ENCODE assay signal across 8 cellular contexts in the genomic region with DNA sequence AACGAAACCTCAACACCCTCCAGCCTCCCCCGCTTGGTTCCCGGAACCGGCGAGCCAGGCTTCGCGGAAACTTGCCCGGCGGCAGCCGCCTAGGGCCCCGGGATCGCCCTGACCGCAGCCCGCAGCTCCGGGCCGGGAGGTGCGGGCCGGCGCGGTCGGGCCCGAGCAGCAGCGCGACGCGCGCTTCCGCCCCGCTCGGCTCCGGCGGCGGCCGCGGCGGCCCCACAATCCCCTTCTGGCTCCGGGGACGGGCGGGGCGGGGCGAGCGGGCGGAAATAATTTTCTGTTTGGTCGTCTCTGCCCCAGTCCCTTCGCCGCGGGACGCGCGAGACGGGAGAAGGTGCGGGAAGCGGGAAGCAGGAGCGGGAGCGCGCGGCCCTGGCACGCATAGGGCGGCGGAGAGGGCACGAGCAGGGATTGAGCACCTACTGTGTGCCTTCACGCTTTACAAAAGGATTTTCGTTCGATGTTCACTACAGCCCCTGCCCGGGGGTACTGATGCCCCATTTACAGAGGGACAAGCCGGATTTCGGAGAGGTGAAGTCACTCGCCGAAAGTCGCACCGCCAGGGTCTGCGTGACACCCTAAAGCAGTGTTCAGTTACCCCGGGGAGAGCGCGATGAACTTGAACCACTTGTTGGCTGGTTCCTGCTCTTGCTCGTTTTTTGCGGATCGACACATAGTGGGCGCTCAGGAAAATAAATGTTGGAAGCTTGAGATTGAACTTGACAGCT. TPM values are rescaled to one million over a fixed set of nuclear protein-coding genes. Genes with fewer than 3 reads are reported as not detected.
DNase-seq lines count a peak whose midpoint lies in the region; ATAC-seq and TF ChIP-seq lines count a peak whose summit lies in the region.

No MANE protein-coding gene starts in this region.

- peak overlapping the region; percentile 100 for H3K27ac Mint-ChIP-seq in T-helper 1 cell treated with Interleukin-12 subunit alpha and Interleukin-12 subunit beta and Interleukin-4 antibody, amounts not matched to agents 30 μg/mL and 1 μg/mL, for 36 hours

- peaks cover 9% of the 10 kb centered on the region for H3K36me3 Mint-ChIP-seq in T-helper 1 cell treated with Interleukin-12 subunit alpha and Interleukin-12 subunit beta and Interleukin-4 antibody, amounts not matched to agents 30 μg/mL and 1 μg/mL, for 36 hours (ENCODE audit: low read depth)

- H3K27ac ChIP-seq in right cardiac atrium (ENCODE audit: low read length), result peak overlapping the region; percentile 98
- peak overlapping the region; percentile 98 for H3K27ac ChIP-seq in psoas muscle

- H3K4me1 ChIP-seq in right cardiac atrium (ENCODE audit: control insufficient read depth, insufficient read depth, low read length), result peaks cover 7% of the 10 kb centered on the region
- peaks cover 30% of the 10 kb centered on the region for H3K4me1 ChIP-seq in psoas muscle

- DNase-seq in DMS 273 (lab: John Stamatoyannopoulos, UW; ENCODE audit: unreplicated experiment), result peak; percentile 95
- peak; percentile 51 for DNase-seq in NCI-H1105 treated with DMSO at 0.1 percent for 48 hours (lab: John Stamatoyannopoulos, UW)
- DNase-seq in anterior cingulate cortex (lab: John Stamatoyannopoulos, UW), result peak in 56 of 58 donors; percentile 30 to 88 (median 72)
- peak; percentile 88 to 95 (median 95) for DNase-seq in right cardiac atrium
- peak; percentile 92 to 93 for DNase-seq in psoas muscle
- peak; percentile 90 for DNase-seq in ureter (ENCODE audit: low spot score)

- TF ChIP-seq CTCF in psoas muscle (IDR thresholded peaks at IDR 0.05), result no peak

- no peaks in the 10 kb centered on the region for H3K27me3 ChIP-seq in right cardiac atrium (ENCODE audit: control insufficient read depth, insufficient read depth)
- no peaks in the 10 kb centered on the region for H3K27me3 ChIP-seq in psoas muscle (ENCODE audit: insufficient read depth in 3 of 3, low read length in 2 of 3)

- no peaks in the 10 kb centered on the region for H3K27me3 Mint-ChIP-seq in T-helper 1 cell treated with Interleukin-12 subunit alpha and Interleukin-12 subunit beta and Interleukin-4 antibody, amounts not matched to agents 30 μg/mL and 1 μg/mL, for 36 hours (ENCODE audit: low read depth)

- intact Hi-C loops in right cardiac atrium (cut with DNase I), result loop anchor here in 2 of 4 donors (5.0 kb wide), 2 partner anchors 35 to 40 kb away; no protein-coding TSS in a partner anchor
- intact Hi-C loops in psoas muscle (cut with DNase I), result no loop called here

- ATAC-seq in GM21825 (IDR thresholded peaks at IDR 0.05; ENCODE audit: unreplicated experiment) (peak; percentile 27), right cardiac atrium (peak; percentile 68 to 81), psoas muscle (peak; percentile 65 to 77 (median 68))

- H3K9me3 ChIP-seq in right cardiac atrium (ENCODE audit: control insufficient read depth, low read length), result no peaks in the 10 kb centered on the region
- no peaks in the 10 kb centered on the region for H3K9me3 ChIP-seq in psoas muscle

- H3K4me1 Mint-ChIP-seq in T-helper 1 cell treated with Interleukin-12 subunit alpha and Interleukin-12 subunit beta and Interleukin-4 antibody, amounts not matched to agents 30 μg/mL and 1 μg/mL, for 36 hours (ENCODE audit: low read depth), result peaks cover 56% of the 10 kb centered on the region

- H3K9me3 Mint-ChIP-seq in T-helper 1 cell treated with Interleukin-12 subunit alpha and Interleukin-12 subunit beta and Interleukin-4 antibody, amounts not matched to agents 30 μg/mL and 1 μg/mL, for 36 hours, result no peaks in the 10 kb centered on the region

- H3K4me3 Mint-ChIP-seq in T-helper 1 cell treated with Interleukin-12 subunit alpha and Interleukin-12 subunit beta and Interleukin-4 antibody, amounts not matched to agents 30 μg/mL and 1 μg/mL, for 36 hours, result peak overlapping the region; percentile 98

- H3K36me3 ChIP-seq in psoas muscle (ENCODE audit: insufficient read depth in 1 of 2, low read depth in 1 of 2), result peaks cover 0 to 2% of the 10 kb centered on the region in 2 donors

- peak overlapping the region; percentile 97 for H3K4me3 ChIP-seq in right cardiac atrium (ENCODE audit: low read length)
- H3K4me3 ChIP-seq in psoas muscle, result peak overlapping the region; percentile 97

- WGBS in right cardiac atrium, result under 1% methylated on average over 79 of the region's 79 CpGs
- 0 to 1% (median 0%) methylated on average over 64 to 79 of the region's 79 CpGs for WGBS in psoas muscle, 3 donors

RNA-seq across cellular contexts. Expression of a gene that starts 2.7 kb away (rescaled TPM):
- total RNA-seq in right cardiac atrium (100 to 1,000 TPM in 2 of 4 donors, 10 to 100 TPM in 2; 80.7 to 108 (median 94.2) TPM), psoas muscle (100 to 1,000 TPM in 1 of 4 donors, 10 to 100 TPM in 3; 78.5 to 120 (median 84.9) TPM), ureter (209 TPM)
- polyA plus RNA-seq in right cardiac atrium (81.2 TPM), psoas muscle (10 to 100 TPM; 16.3 to 50.2 (median 25.5) TPM)

RNA-seq across cellular contexts. Expression of a gene that starts 27.6 kb away (rescaled TPM):
- total RNA-seq in right cardiac atrium (1 to 10 TPM in 3 of 4 donors, under 1 TPM in 1; 0.91 to 2.9 (median 1.7) TPM), psoas muscle (1 to 10 TPM in 1 of 4 donors, under 1 TPM in 3; 0.21 to 1.2 (median 0.63) TPM), ureter (3.4 TPM)
- polyA plus RNA-seq in right cardiac atrium (2.1 TPM), psoas muscle (1 to 10 TPM in 1 of 3 donors, under 1 TPM in 2; 0.21 to 1.1 (median 0.44) TPM)

RNA-seq across cellular contexts. Expression of a gene that starts 27.8 kb away (rescaled TPM):
- total RNA-seq in right cardiac atrium (10 to 100 TPM; 43.7 to 74.6 (median 67.9) TPM), psoas muscle (10 to 100 TPM; 29.9 to 45.5 (median 37.4) TPM), ureter (60.1 TPM)
- polyA plus RNA-seq in right cardiac atrium (78.1 TPM), psoas muscle (10 to 100 TPM; 39.6 to 83.6 (median 41.5) TPM)

RNA-seq across cellular contexts. Expression of a gene that starts 45.8 kb away (rescaled TPM):
- 10 to 100 TPM; 28.2 to 48.4 (median 34.7) TPM for total RNA-seq in right cardiac atrium
- polyA plus RNA-seq in right cardiac atrium, result 34.3 TPM
- 10 to 100 TPM in 1 of 4 donors, 1 to 10 TPM in 3; 7.1 to 10.8 (median 7.5) TPM for total RNA-seq in psoas muscle
- polyA plus RNA-seq in psoas muscle, result 1 to 10 TPM; 3.3 to 5.8 (median 5.1) TPM
- 54.5 TPM for total RNA-seq in ureter

RNA-seq across cellular contexts. Expression of a gene that starts 50.2 kb away (rescaled TPM):
- total RNA-seq in right cardiac atrium, result 100 to 1,000 TPM; 134 to 167 (median 146) TPM
- 247 TPM for polyA plus RNA-seq in right cardiac atrium
- 100 to 1,000 TPM; 112 to 209 (median 184) TPM for total RNA-seq in psoas muscle
- polyA plus RNA-seq in psoas muscle, result 100 to 1,000 TPM; 286 to 463 (median 332) TPM
- total RNA-seq in ureter, result 156 TPM

Comparison
In these comparisons a context has a peak if more than half of its experiments do, and no peak if none do; other contexts are left out.
1. Peak in every context shown above with its lines: DNase-seq, ATAC-seq, H3K4me3 ChIP-seq and H3K27ac ChIP-seq.